ENCODE assay signal across 9 cellular contexts in genomic region chr1:27032119-27032461, GRCh38. TPM values are rescaled to one million over a fixed set of nuclear protein-coding genes. Genes with fewer than 3 reads are reported as not detected.
DNase-seq lines count a peak whose midpoint lies in the region; TF ChIP-seq lines count a peak whose summit lies in the region.
"Had no signal": no experiment of that assay in that cellular context is flagged by ENCODE, and none has a peak within 500 bp of the region (broad histone marks: within the 10 kb centered on the region; RNA-seq: fewer than 3 reads in every experiment).

No MANE protein-coding gene starts in this region.

- H3K27me3 ChIP-seq in Peyer's patch (no peaks in the 10 kb centered on the region), mucosa of stomach (ENCODE audit: control insufficient read depth, insufficient read depth, low read length) (no peaks in the 10 kb centered on the region), tibial artery (no peaks in the 10 kb centered on the region), MG63 (no peaks in the 10 kb centered on the region)

- TF ChIP-seq POLR2A in Peyer's patch (IDR thresholded peaks at IDR 0.05): no peak

- H3K4me1 ChIP-seq in Peyer's patch: peaks cover 0 to 13% (median 1%) of the 10 kb centered on the region in 4 donors
- H3K4me1 ChIP-seq in mucosa of stomach (ENCODE audit: control insufficient read depth, insufficient read depth, low read length): peaks cover 36% of the 10 kb centered on the region
- H3K4me1 ChIP-seq in tibial artery: peaks cover 0 to 31% (median 27%) of the 10 kb centered on the region in 4 donors

- no peak overlapping the region for H3K4me3 Mint-ChIP-seq in endothelial cell (ENCODE audit: unreplicated experiment)
- H3K4me3 Mint-ChIP-seq in activated T-cell treated with anti-CD3 and anti-CD28 coated beads, Interleukin-2, amount 50 U/mL, for 24 hours: no peak overlapping the region
- H3K4me3 Mint-ChIP-seq: activated T-cell treated with anti-CD3 and anti-CD28 coated beads, Interleukin-2, amount 50 U/mL, for 4 hours had no signal

- TF ChIP-seq CTCF in Peyer's patch (IDR thresholded peaks at IDR 0.05) (no peak), endothelial cell (IDR thresholded peaks at IDR 0.05; ENCODE audit: unreplicated experiment) (no peak), tibial artery (IDR thresholded peaks at IDR 0.05) (no peak)

- H3K9me3 ChIP-seq in Peyer's patch (no peaks in the 10 kb centered on the region), mucosa of stomach (ENCODE audit: control insufficient read depth, low read length) (no peaks in the 10 kb centered on the region), tibial artery (no peaks in the 10 kb centered on the region), MG63 (no peaks in the 10 kb centered on the region)

- H3K36me3 ChIP-seq in Peyer's patch (no peaks in the 10 kb centered on the region), mucosa of stomach (ENCODE audit: control insufficient read depth, insufficient read depth, low read length) (no peaks in the 10 kb centered on the region), tibial artery (no peaks in the 10 kb centered on the region), MG63 (no peaks in the 10 kb centered on the region)

- intact Hi-C loops in tibial artery (cut with DNase I; ENCODE audit: low total_unique reads): loop anchor here (5.0 kb wide), 1 partner anchor 35 kb away; no protein-coding TSS in a partner anchor
- intact Hi-C loops in posterior vena cava (cut with DNase I): no loop called here

- peaks cover 4% of the 10 kb centered on the region for H3K27me3 Mint-ChIP-seq in endothelial cell (ENCODE audit: unreplicated experiment)
- peaks cover 6% of the 10 kb centered on the region for H3K27me3 Mint-ChIP-seq in activated T-cell treated with anti-CD3 and anti-CD28 coated beads, Interleukin-2, amount 50 U/mL, for 24 hours

- peaks cover 36% of the 10 kb centered on the region for H3K4me1 Mint-ChIP-seq in endothelial cell (ENCODE audit: unreplicated experiment)
- H3K4me1 Mint-ChIP-seq in activated T-cell treated with anti-CD3 and anti-CD28 coated beads, Interleukin-2, amount 50 U/mL, for 24 hours (ENCODE audit: low read depth): peaks cover 3% of the 10 kb centered on the region

- peak overlapping the region; percentile 72 for H3K9ac ChIP-seq in mucosa of stomach (ENCODE audit: low read length)

- H3K36me3 Mint-ChIP-seq in endothelial cell (ENCODE audit: low read depth, unreplicated experiment): peaks cover 3% of the 10 kb centered on the region
- no peaks in the 10 kb centered on the region for H3K36me3 Mint-ChIP-seq in activated T-cell treated with anti-CD3 and anti-CD28 coated beads, Interleukin-2, amount 50 U/mL, for 24 hours (ENCODE audit: low read depth)

- DNase-seq in Peyer's patch (no peak), endothelial cell (ENCODE audit: low spot score) (no peak), tibial artery (no peak), MG63 (no peak), posterior vena cava (ENCODE audit: low spot score) (no peak)
- DNase-seq in activated T-cell treated with anti-CD3 and anti-CD28 coated beads, Interleukin-2, amount 50 U/mL, for 24 hours: no peak
- DNase-seq: activated T-cell treated with anti-CD3 and anti-CD28 coated beads, Interleukin-2, amount 50 U/mL, for 4 hours; NCI-H187 had no signal

- H3K4me3 ChIP-seq in Peyer's patch (peak overlapping the region in 1 of 4 donors; percentile 43), mucosa of stomach (ENCODE audit: low read length) (peak overlapping the region; percentile 36), tibial artery (peak overlapping the region; percentile 36 to 52), MG63 (no peak overlapping the region)

- H3K9me3 Mint-ChIP-seq in endothelial cell (ENCODE audit: unreplicated experiment): no peaks in the 10 kb centered on the region
- no peaks in the 10 kb centered on the region for H3K9me3 Mint-ChIP-seq in activated T-cell treated with anti-CD3 and anti-CD28 coated beads, Interleukin-2, amount 50 U/mL, for 24 hours
- H3K9me3 Mint-ChIP-seq: activated T-cell treated with anti-CD3 and anti-CD28 coated beads, Interleukin-2, amount 50 U/mL, for 4 hours had no signal

- H3K27ac Mint-ChIP-seq in endothelial cell (ENCODE audit: unreplicated experiment): peak overlapping the region; percentile 64
- no peak overlapping the region for H3K27ac Mint-ChIP-seq in activated T-cell treated with anti-CD3 and anti-CD28 coated beads, Interleukin-2, amount 50 U/mL, for 24 hours

- H3K27ac ChIP-seq in Peyer's patch (peak overlapping the region in 3 of 4 donors; percentile 30 to 72 (median 41)), tibial artery (peak overlapping the region; percentile 85 to 86)

RNA-seq across cellular contexts. Expression of gene TENT5B, which starts 19.4 kb away (rescaled TPM):
- total RNA-seq in Peyer's patch (1 to 10 TPM in 1 of 4 donors, under 1 TPM in 2, not detected in 1; 0.70 to 5.1 (median 0.80) TPM), endothelial cell (ENCODE audit: unreplicated experiment) (14.1 TPM), posterior vena cava (10 to 100 TPM; 41.2 to 43.7 TPM)
- total RNA-seq in MG63 (2014; rRNA removed; shearing (Covaris generic); ENCODE audit: low replicate concordance): 0.86 and 2.4 TPM in 2 replicates

RNA-seq across cellular contexts. Expression of gene TRNP1, which starts 38.6 kb away (rescaled TPM):
- total RNA-seq in Peyer's patch: 10 to 100 TPM in 1 of 4 donors, 1 to 10 TPM in 2, not detected in 1; 1.9 to 12.2 (median 3.2) TPM
- 4.2 TPM for total RNA-seq in endothelial cell (ENCODE audit: unreplicated experiment)
- 4.7 and 8.8 TPM in 2 replicates for total RNA-seq in MG63 (2014; rRNA removed; shearing (Covaris generic); ENCODE audit: low replicate concordance)
- 10 to 100 TPM; 10.7 to 13.2 TPM for total RNA-seq in posterior vena cava
